11 cellular contexts compared by ENCODE assay signal in the genomic region with DNA sequence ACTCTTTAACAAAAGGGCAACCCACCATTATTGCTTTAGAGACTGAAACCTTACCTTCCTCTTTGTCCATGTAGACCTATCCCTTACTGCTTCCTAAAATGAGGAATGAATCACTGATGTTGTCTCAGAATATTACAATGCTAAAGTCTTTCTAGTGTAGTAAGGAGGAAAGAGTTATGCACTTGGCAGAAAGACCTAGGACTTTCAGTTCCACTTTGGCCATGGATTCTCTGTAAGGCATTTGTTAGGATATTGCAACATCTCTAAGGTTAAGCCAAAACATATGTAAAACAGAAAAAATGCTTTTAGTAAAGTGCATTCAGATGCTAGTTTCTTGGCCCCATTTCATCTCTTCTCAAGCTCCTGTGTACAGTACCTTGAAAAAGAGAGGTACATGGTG.
DNase-seq lines count a peak whose midpoint lies in the region; ATAC-seq, FAIRE-seq and TF ChIP-seq lines count a peak whose summit lies in the region.
"Had no signal": no experiment of that assay in that cellular context is flagged by ENCODE, and none has a peak within 500 bp of the region (broad histone marks: within the 10 kb centered on the region; RNA-seq: fewer than 3 reads in every experiment).

No MANE protein-coding gene starts in this region.

- H3K4me3 ChIP-seq in K562, result no peak overlapping the region
- no peak overlapping the region for H3K4me3 ChIP-seq in vagina

- intact Hi-C loops in K562 (cut with micrococcal nuclease) (no loop called here), vagina (cut with DNase I) (no loop called here)

- POLR2A ChIA-PET in K562 (lab: Yijun Ruan, JAX), result no interaction called here

- H3K9me3 ChIP-seq in K562 (replicated peaks; ENCODE audit: control insufficient read depth, insufficient read depth, low read depth, low read length), result no peaks in the 10 kb centered on the region
- H3K9me3 ChIP-seq in vagina, result no peaks in the 10 kb centered on the region

- no TSS peak for BruUV-seq in K562 (replicated peaks; lab: Mats Ljungman, UMichigan)

- no peak for TF ChIP-seq RAD21 in K562 (CRISPR knock-in tag; conservative IDR thresholded peaks at IDR 0.05 in 1 of 2, IDR thresholded peaks at IDR 0.05 in 1 of 2)

- no peak overlapping the region for H2AFZ ChIP-seq in K562 (ENCODE audit: low read depth, low read length)

- TF ChIP-seq POLR2A in K562 (conservative IDR thresholded peaks at IDR 0.05), result no peak
- TF ChIP-seq POLR2A in vagina (IDR thresholded peaks at IDR 0.05), result no peak

- DNase-seq in SIG-M5 treated with dmso at 0.1 percent for 504 hours (lab: John Stamatoyannopoulos, UW; ENCODE audit: unreplicated experiment), result peak; percentile 57
- no peak for DNase-seq in SIG-M5 (lab: John Stamatoyannopoulos, UW)
- no peak for DNase-seq in K562 (ENCODE audit: extremely low read depth in 1 of 4, low spot score in 3 of 4)
- DNase-seq in left kidney (ENCODE audit: low read depth, low spot score), result peak; percentile 24
- no peak for DNase-seq in vagina (ENCODE audit: extremely low spot score in 2 of 2)
- no peak for DNase-seq in activated CD4-positive, CD25-positive, alpha-beta regulatory T cell (lab: John Stamatoyannopoulos, UW)
- DNase-seq: activated T-cell treated with anti-CD3 and anti-CD28 coated beads, Interleukin-2, amount 50 U/mL, for 24 hours; Karpas-422; NK-92 treated with Interleukin-12 subunit alpha and Interleukin-12 subunit beta, amount 100 ng/mL, for 24 hours had no signal

- no peak for TF ChIP-seq CTCF in K562 (IDR thresholded peaks at IDR 0.05 in 2 of 3, conservative IDR thresholded peaks at IDR 0.05 in 1 of 3; ENCODE audit: insufficient read depth in 2 of 3, low read depth in 1 of 3, low read length in 3 of 3)
- peak in 1 of 3 experiments; percentile 8 for TF ChIP-seq CTCF in vagina (IDR thresholded peaks at IDR 0.05)

- CTCF ChIA-PET in K562 (lab: Yijun Ruan, JAX; ENCODE audit: low intra/inter-chr PET ratio), result no interaction called here

- H3K9ac ChIP-seq in K562 (ENCODE audit: insufficient read depth in 1 of 2, low read depth in 2 of 2, low read length in 2 of 2), result no peak overlapping the region

- H3K79me2 ChIP-seq in K562 (ENCODE audit: control insufficient read depth, insufficient read depth, low read length), result no peaks in the 10 kb centered on the region

- no peak for ATAC-seq in K562
- ATAC-seq in GM21825 (IDR thresholded peaks at IDR 0.05; ENCODE audit: unreplicated experiment), result no peak
- no peak for ATAC-seq in HG02623 (IDR thresholded peaks at IDR 0.05; ENCODE audit: unreplicated experiment)

- no peak overlapping the region for H3K4me2 ChIP-seq in K562 (ENCODE audit: insufficient read depth, low read length)

- no peaks in the 10 kb centered on the region for H3K4me1 ChIP-seq in K562 (replicated peaks in 1 of 2; ENCODE audit: control insufficient read depth in 2 of 2, insufficient read depth in 2 of 2, low read length in 2 of 2)
- peaks cover 42% of the 10 kb centered on the region for H3K4me1 ChIP-seq in vagina

- no peaks in the 10 kb centered on the region for H3K9me1 ChIP-seq in K562 (ENCODE audit: control insufficient read depth, insufficient read depth, low read length)

- no peak for TF ChIP-seq EP300 in K562 (IDR thresholded peaks at IDR 0.05; ENCODE audit: low read length)

- H3K36me3 ChIP-seq in K562 (ENCODE audit: control insufficient read depth, insufficient read depth, low read length) (no peaks in the 10 kb centered on the region), vagina (no peaks in the 10 kb centered on the region)

- in situ Hi-C loops in K562 (cut with MboI), result no loop called here

- FAIRE-seq in K562 (lab: Jason Lieb, UNC), result no peak

- no peaks in the 10 kb centered on the region; a peak in 1 of 5 replicates for H3K27me3 ChIP-seq in K562 (ENCODE audit: control insufficient read depth in 2 of 2, insufficient read depth in 2 of 2, low read length in 2 of 2)
- no peaks in the 10 kb centered on the region for H3K27me3 ChIP-seq in vagina

- H3K27ac ChIP-seq in K562 (ENCODE audit: extremely low read depth, low read depth, low read length) (no peak overlapping the region), vagina (peak overlapping the region; percentile 1)

- H4K20me1 ChIP-seq in K562 (replicated peaks; ENCODE audit: control insufficient read depth, insufficient read depth, low read length), result 0 out of 2 replicates have a peak, but pooled peaks cover 6% of the 10 kb centered on the region

TF ChIP-seq in K562, 482 proteins besides CTCF, POLR2A, EP300 and RAD21:
- TF ChIP-seq SRF (CRISPR knock-in tag; IDR thresholded peaks at IDR 0.05) (no peak), CEBPB (tag; IDR thresholded peaks at IDR 0.05) (0 out of 2 replicates have a peak, but pooled peaks have one; percentile 17), NR1H2 (CRISPR knock-in tag; IDR thresholded peaks at IDR 0.05) (no peak)
- TF ChIP-seq, protein P1, sequence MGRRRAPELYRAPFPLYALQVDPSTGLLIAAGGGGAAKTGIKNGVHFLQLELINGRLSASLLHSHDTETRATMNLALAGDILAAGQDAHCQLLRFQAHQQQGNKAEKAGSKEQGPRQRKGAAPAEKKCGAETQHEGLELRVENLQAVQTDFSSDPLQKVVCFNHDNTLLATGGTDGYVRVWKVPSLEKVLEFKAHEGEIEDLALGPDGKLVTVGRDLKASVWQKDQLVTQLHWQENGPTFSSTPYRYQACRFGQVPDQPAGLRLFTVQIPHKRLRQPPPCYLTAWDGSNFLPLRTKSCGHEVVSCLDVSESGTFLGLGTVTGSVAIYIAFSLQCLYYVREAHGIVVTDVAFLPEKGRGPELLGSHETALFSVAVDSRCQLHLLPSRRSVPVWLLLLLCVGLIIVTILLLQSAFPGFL (CRISPR knock-in tag; IDR thresholded peaks at IDR 0.05), result no peak

Comparison
In these comparisons a context has a peak if more than half of its experiments do, and no peak if none do; other contexts are left out.
1. DNase-seq: peak in SIG-M5 treated with dmso at 0.1 percent for 504 hours (single experiment) and left kidney (single experiment); none in SIG-M5 (single experiment), K562 (0 of 4), vagina (0 of 2) and activated CD4-positive, CD25-positive, alpha-beta regulatory T cell (0 of 4).